Comparison of ENCODE assay signal across 1 cellular context in genomic region chr3:127110982-127111693, GRCh38.
A peak's percentile ranks its signal among the peaks of the same experiment; 100 is the strongest.
TF ChIP-seq lines count a peak whose summit lies in the region.

No MANE protein-coding gene starts in this region.

TF ChIP-seq in H1, 55 proteins besides CTCF, POLR2A, EP300 and RAD21:
- TF ChIP-seq POU5F1 (IDR thresholded peaks at IDR 0.05; ENCODE audit: low read depth, low read length) (0 out of 2 replicates have a peak, but pooled peaks have one; percentile 27), BCL11A (IDR thresholded peaks at IDR 0.05; ENCODE audit: low read depth in 2 of 2, low read length in 2 of 2) (no peak), TBP (IDR thresholded peaks at IDR 0.05; ENCODE audit: low read depth, low read length) (no peak), NRF1 (IDR thresholded peaks at IDR 0.05; ENCODE audit: low read depth, low read length) (no peak), ASH2L (IDR thresholded peaks at IDR 0.05; ENCODE audit: low read length) (peak; percentile 46)
- TF ChIP-seq, protein P1, sequence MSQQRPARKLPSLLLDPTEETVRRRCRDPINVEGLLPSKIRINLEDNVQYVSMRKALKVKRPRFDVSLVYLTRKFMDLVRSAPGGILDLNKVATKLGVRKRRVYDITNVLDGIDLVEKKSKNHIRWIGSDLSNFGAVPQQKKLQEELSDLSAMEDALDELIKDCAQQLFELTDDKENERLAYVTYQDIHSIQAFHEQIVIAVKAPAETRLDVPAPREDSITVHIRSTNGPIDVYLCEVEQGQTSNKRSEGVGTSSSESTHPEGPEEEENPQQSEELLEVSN (IDR thresholded peaks at IDR 0.05): no peak
